Comparison of ENCODE assay signal across 15 cellular contexts in genomic region chr11:2522636-2523255, GRCh38.
DNase-seq lines count a peak whose midpoint lies in the region; ATAC-seq, FAIRE-seq and TF ChIP-seq lines count a peak whose summit lies in the region.
"Had no signal": no experiment of that assay in that cellular context is flagged by ENCODE, and none has a peak within 500 bp of the region (broad histone marks: within the 10 kb centered on the region; RNA-seq: fewer than 3 reads in every experiment).

No MANE protein-coding gene starts in this region.

- TF ChIP-seq EP300 in sigmoid colon (IDR thresholded peaks at IDR 0.05): no peak

- intact Hi-C loops in right cardiac atrium (cut with DNase I): loop anchor here in 1 of 4 donors (10.0 kb wide), 1 partner anchor 328 kb away; no protein-coding TSS in a partner anchor
- intact Hi-C loops in sigmoid colon (cut with DNase I): no loop called here

- H3K27ac ChIP-seq in right cardiac atrium (ENCODE audit: low read length): no peak overlapping the region
- no peak overlapping the region for H3K27ac ChIP-seq in sigmoid colon

- ATAC-seq in right cardiac atrium: no peak
- ATAC-seq: T-cell had no signal

- H3K4me3 ChIP-seq in right cardiac atrium (ENCODE audit: low read length): no peak overlapping the region
- no peak overlapping the region for H3K4me3 ChIP-seq in sigmoid colon
- no peak overlapping the region for H3K4me3 ChIP-seq in foreskin fibroblast (ENCODE audit: low read depth in 1 of 2, low read length in 2 of 2)

- H3K27ac Mint-ChIP-seq in activated CD4-positive, alpha-beta memory T cell treated with anti-CD3 and anti-CD28 coated beads, Interleukin-2, amount 10 ng/mL, durations not matched to agents 7 days and 5 days: no peak overlapping the region
- H3K27ac Mint-ChIP-seq: T-cell had no signal

- POLR2A ChIA-PET in activated CD4-positive, alpha-beta memory T cell treated with anti-CD3 and anti-CD28 coated beads, Interleukin-2, amount 10 ng/mL, durations not matched to agents 7 days and 5 days (lab: Charles Lee): no interaction called here

- H3K4me1 Mint-ChIP-seq in activated CD4-positive, alpha-beta memory T cell treated with anti-CD3 and anti-CD28 coated beads, Interleukin-2, amount 10 ng/mL, durations not matched to agents 7 days and 5 days: peaks cover 12% of the 10 kb centered on the region
- H3K4me1 Mint-ChIP-seq: neural crest cell had no signal

- CTCF ChIA-PET in activated CD4-positive, alpha-beta memory T cell treated with anti-CD3 and anti-CD28 coated beads, Interleukin-2, amount 10 ng/mL, durations not matched to agents 7 days and 5 days (lab: Charles Lee): no interaction called here

- H3K4me1 ChIP-seq in right cardiac atrium (ENCODE audit: control insufficient read depth, insufficient read depth, low read length) (no peaks in the 10 kb centered on the region), sigmoid colon (no peaks in the 10 kb centered on the region)

- no peaks in the 10 kb centered on the region for H3K36me3 Mint-ChIP-seq in activated CD4-positive, alpha-beta memory T cell treated with anti-CD3 and anti-CD28 coated beads, Interleukin-2, amount 10 ng/mL, durations not matched to agents 7 days and 5 days (ENCODE audit: low read depth)

- peak; percentile 2 for DNase-seq in activated CD4-positive, alpha-beta T cell treated with anti-CD3 and anti-CD28 coated beads for 1 hour
- no peak for DNase-seq in activated CD4-positive, alpha-beta T cell treated with anti-CD3 and anti-CD28 coated beads for 4 hours
- DNase-seq in activated CD4-positive, alpha-beta memory T cell treated with anti-CD3 and anti-CD28 coated beads, Interleukin-2, amount 10 ng/mL, durations not matched to agents 7 days and 5 days: peak; percentile 9
- DNase-seq in right cardiac atrium (peak in 2 of 3 donors; percentile 17 to 28), sigmoid colon (peak; percentile 50), foreskin fibroblast (no peak), DMS79 treated with DMSO at 0.1 percent for 48 hours (lab: John Stamatoyannopoulos, UW) (no peak), D721Med (ENCODE audit: insufficient read length, low spot score) (no peak)
- DNase-seq: activated CD4-positive, alpha-beta T cell treated with anti-CD3 and anti-CD28 coated beads, Interleukin-2, amount 50 U/mL, for 1 hour; foreskin melanocyte; kidney glomerular epithelial cell; NCI-H2171 had no signal

- no peaks in the 10 kb centered on the region for H3K36me3 ChIP-seq in sigmoid colon

- H3K4me3 Mint-ChIP-seq in activated CD4-positive, alpha-beta memory T cell treated with anti-CD3 and anti-CD28 coated beads, Interleukin-2, amount 10 ng/mL, durations not matched to agents 7 days and 5 days: no peak overlapping the region
- H3K4me3 Mint-ChIP-seq: neural crest cell, T-cell had no signal

- H3K9me3 ChIP-seq in right cardiac atrium (ENCODE audit: control insufficient read depth, low read length) (no peaks in the 10 kb centered on the region), sigmoid colon (no peaks in the 10 kb centered on the region)

- TF ChIP-seq POLR2A in sigmoid colon (IDR thresholded peaks at IDR 0.05): no peak

- no peak for FAIRE-seq in D721Med (lab: Jason Lieb, UNC)
- FAIRE-seq: A204.1 had no signal

- H3K27me3 Mint-ChIP-seq in activated CD4-positive, alpha-beta memory T cell treated with anti-CD3 and anti-CD28 coated beads, Interleukin-2, amount 10 ng/mL, durations not matched to agents 7 days and 5 days: no peaks in the 10 kb centered on the region
- H3K27me3 Mint-ChIP-seq: T-cell had no signal

- no peaks in the 10 kb centered on the region for H3K27me3 ChIP-seq in right cardiac atrium (ENCODE audit: control insufficient read depth, insufficient read depth)
- peaks cover 0 to 7% (median 0%) of the 10 kb centered on the region in 3 donors for H3K27me3 ChIP-seq in sigmoid colon

- H3K9me3 Mint-ChIP-seq in activated CD4-positive, alpha-beta memory T cell treated with anti-CD3 and anti-CD28 coated beads, Interleukin-2, amount 10 ng/mL, durations not matched to agents 7 days and 5 days: no peaks in the 10 kb centered on the region
- H3K9me3 Mint-ChIP-seq: neural crest cell, T-cell had no signal

- TF ChIP-seq CTCF in sigmoid colon (IDR thresholded peaks at IDR 0.05) (no peak), foreskin fibroblast (IDR thresholded peaks at IDR 0.05; ENCODE audit: low read depth, low read length) (no peak), D721Med (IDR thresholded peaks at IDR 0.05; ENCODE audit: insufficient read depth, missing control alignments) (no peak)

- WGBS in right cardiac atrium: 83% methylated on average over 17 of the region's 17 CpGs
- 91 to 92% methylated on average over 17 of the region's 17 CpGs for WGBS in sigmoid colon, 2 donors

Comparison
In these comparisons a context has a peak if more than half of its experiments do, and no peak if none do; other contexts are left out.
1. DNase-seq: peak in activated CD4-positive, alpha-beta T cell treated with anti-CD3 and anti-CD28 coated beads for 1 hour (single experiment), activated CD4-positive, alpha-beta memory T cell treated with anti-CD3 and anti-CD28 coated beads, Interleukin-2, amount 10 ng/mL, durations not matched to agents 7 days and 5 days (single experiment), right cardiac atrium (2 of 3) and sigmoid colon (single experiment); none in activated CD4-positive, alpha-beta T cell treated with anti-CD3 and anti-CD28 coated beads for 4 hours (0 of 2), foreskin fibroblast (0 of 2), DMS79 treated with DMSO at 0.1 percent for 48 hours (single experiment) and D721Med (single experiment).